18 cellular contexts compared by ENCODE assay signal in genomic region chr1:201716742-201717135, GRCh38.
DNase-seq lines count a peak whose midpoint lies in the region; ATAC-seq and TF ChIP-seq lines count a peak whose summit lies in the region.
"Had no signal": no experiment of that assay in that cellular context is flagged by ENCODE, and none has a peak within 500 bp of the region (broad histone marks: within the 10 kb centered on the region; RNA-seq: fewer than 3 reads in every experiment).

No MANE protein-coding gene starts in this region.

- H3K4me3 ChIP-seq in ascending aorta (no peak overlapping the region), left lung (no peak overlapping the region)
- H3K4me3 ChIP-seq: GM23338, testis had no signal

- peaks cover 0 to 2% (median 0%) of the 10 kb centered on the region in 7 donors for H3K9me3 Mint-ChIP-seq in CD14-positive monocyte
- H3K9me3 Mint-ChIP-seq: CD8-positive, alpha-beta T cell; GM23338 had no signal

- H3K27ac Mint-ChIP-seq in CD14-positive monocyte, result peak overlapping the region; percentile 96 to 99 (median 99)
- H3K27ac Mint-ChIP-seq: CD8-positive, alpha-beta T cell; GM23338 had no signal

- TF ChIP-seq CTCF in CD14-positive monocyte (IDR thresholded peaks at IDR 0.05), result no peak
- TF ChIP-seq CTCF in ascending aorta (IDR thresholded peaks at IDR 0.05), result no peak
- no peak for TF ChIP-seq CTCF in left lung (IDR thresholded peaks at IDR 0.05)

- no peak for DNase-seq in CD14-positive monocyte (ENCODE audit: low spot score)
- DNase-seq in ascending aorta (ENCODE audit: low spot score in 2 of 2), result no peak
- no peak for DNase-seq in left lung
- no peak for DNase-seq in substantia nigra (lab: John Stamatoyannopoulos, UW)
- DNase-seq in stimulated activated CD4-positive, alpha-beta T cell treated with anti-CD3 and anti-CD28 coated beads, Interleukin-4, amount 100 ng/mL, for 4 hours, result no peak
- DNase-seq in activated CD8-positive, alpha-beta memory T cell treated with anti-CD3 and anti-CD28 coated beads, Interleukin-2, amount 50 U/mL, for 48 hours, result no peak
- DNase-seq in activated CD4-positive, alpha-beta T cell treated with anti-CD3 and anti-CD28 coated beads for 48 hours, result no peak
- DNase-seq: activated CD4-positive, alpha-beta T cell treated with anti-CD3 and anti-CD28 coated beads, Interleukin-2, amount 50 U/mL, for 1 hour; CD8-positive, alpha-beta T cell; effector CD4-positive, alpha-beta T cell; GF-D8; NCI-H1694; Right ventricle myocardium superior; stimulated activated CD4-positive, alpha-beta T cell treated with anti-CD3 and anti-CD28 coated beads, Interleukin-12 subunit alpha, Interleukin-12 subunit beta, amount 100 ng/mL, for 4 hours; testis had no signal

- no peaks in the 10 kb centered on the region for H3K9me3 ChIP-seq in ascending aorta
- no peaks in the 10 kb centered on the region for H3K9me3 ChIP-seq in left lung
- H3K9me3 ChIP-seq: testis had no signal

- ATAC-seq in left lung, result no peak
- ATAC-seq in HG03432 (IDR thresholded peaks at IDR 0.05; ENCODE audit: unreplicated experiment), result no peak
- ATAC-seq: CD8-positive, alpha-beta T cell; esophagus mucosa; GM23338 had no signal

- H3K27ac ChIP-seq in ascending aorta (peak overlapping the region; percentile 93 to 97), left lung (peak overlapping the region; percentile 92), substantia nigra (ENCODE audit: low read depth, low read length, poor library complexity, severe bottlenecking) (peak overlapping the region; percentile 99)

- H3K36me3 ChIP-seq in ascending aorta (peaks cover 0 to 7% of the 10 kb centered on the region in 2 donors), left lung (peaks cover 0 to 8% of the 10 kb centered on the region in 2 donors)

- no peaks in the 10 kb centered on the region for H3K27me3 ChIP-seq in ascending aorta
- H3K27me3 ChIP-seq in left lung, result no peaks in the 10 kb centered on the region
- H3K27me3 ChIP-seq: testis had no signal

- peaks cover 73% of the 10 kb centered on the region for H3K4me1 Mint-ChIP-seq in CD14-positive monocyte

- intact Hi-C loops in CD14-positive monocyte (cut with micrococcal nuclease), result no loop called here
- intact Hi-C loops in ascending aorta (cut with DNase I), result loop anchor here (1.0 kb wide), 1 partner anchor 23 kb away; no protein-coding TSS in a partner anchor
- intact Hi-C loops in left lung (cut with DNase I), result no loop called here

- no peak overlapping the region for H3K4me3 Mint-ChIP-seq in CD14-positive monocyte
- H3K4me3 Mint-ChIP-seq: CD8-positive, alpha-beta T cell; GM23338 had no signal

- peaks cover 0 to 5% (median under 1%) of the 10 kb centered on the region in 3 donors for H3K27me3 Mint-ChIP-seq in CD14-positive monocyte (ENCODE audit: low read depth in 3 of 3)

- H3K4me1 ChIP-seq in ascending aorta, result peaks cover 42 to 62% of the 10 kb centered on the region in 2 donors
- peaks cover 33 to 65% of the 10 kb centered on the region in 2 donors for H3K4me1 ChIP-seq in left lung

- H3K36me3 Mint-ChIP-seq in CD14-positive monocyte, result peaks cover 2 to 5% of the 10 kb centered on the region in 2 donors
- H3K36me3 Mint-ChIP-seq: CD8-positive, alpha-beta T cell had no signal
